ENCODE assay signal across 2 cellular contexts in genomic region chr7:2296830-2297229, GRCh38.
A peak's percentile ranks its signal among the peaks of the same experiment; 100 is the strongest.
TF ChIP-seq lines count a peak whose summit lies in the region.

No MANE protein-coding gene starts in this region.

TF ChIP-seq in GM12878, 131 proteins besides CTCF, POLR2A, EP300 and RAD21:
- no peak for TF ChIP-seq SREBF2 (IDR thresholded peaks at IDR 0.05; ENCODE audit: low read length)
- TF ChIP-seq POU2F2 (IDR thresholded peaks at IDR 0.05; ENCODE audit: borderline replicate concordance, low read depth, low read length): 0 out of 3 replicates have a peak, but pooled peaks have one; percentile 26
- no peak for TF ChIP-seq NFXL1 (IDR thresholded peaks at IDR 0.05; ENCODE audit: borderline replicate concordance)
- peak; percentile 80 for TF ChIP-seq RUNX3 (IDR thresholded peaks at IDR 0.05; ENCODE audit: low read length)

TF ChIP-seq in SK-N-SH, 30 proteins besides CTCF, POLR2A, EP300 and RAD21:
- no peak for TF ChIP-seq ELF1 (IDR thresholded peaks at IDR 0.05)
